ENCODE assay signal across 1 cellular context in the genomic region with DNA sequence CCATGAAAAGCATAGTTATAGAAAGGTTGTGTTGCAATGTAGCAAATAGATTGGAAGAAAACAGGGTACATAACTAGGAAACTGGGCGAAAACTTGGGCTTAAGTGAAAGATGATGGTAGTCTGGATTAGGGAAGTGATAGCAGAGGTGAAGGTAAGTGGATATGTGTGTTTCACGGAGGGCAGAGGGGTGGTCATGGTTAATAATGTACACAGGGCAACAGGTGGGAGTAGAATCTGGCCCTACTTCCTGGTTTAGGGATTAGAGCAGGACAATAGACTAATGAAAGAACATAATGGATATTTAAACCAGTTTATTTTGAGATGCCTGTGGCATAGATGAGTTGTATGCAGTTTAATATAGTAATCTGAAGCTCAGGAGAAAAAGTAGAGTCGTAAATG.
TF ChIP-seq lines count a peak whose summit lies in the region.

No MANE protein-coding gene starts in this region.

TF ChIP-seq in K562, 482 proteins besides CTCF, POLR2A, EP300 and RAD21 (continued from another document):
- TF ChIP-seq, protein P1, sequence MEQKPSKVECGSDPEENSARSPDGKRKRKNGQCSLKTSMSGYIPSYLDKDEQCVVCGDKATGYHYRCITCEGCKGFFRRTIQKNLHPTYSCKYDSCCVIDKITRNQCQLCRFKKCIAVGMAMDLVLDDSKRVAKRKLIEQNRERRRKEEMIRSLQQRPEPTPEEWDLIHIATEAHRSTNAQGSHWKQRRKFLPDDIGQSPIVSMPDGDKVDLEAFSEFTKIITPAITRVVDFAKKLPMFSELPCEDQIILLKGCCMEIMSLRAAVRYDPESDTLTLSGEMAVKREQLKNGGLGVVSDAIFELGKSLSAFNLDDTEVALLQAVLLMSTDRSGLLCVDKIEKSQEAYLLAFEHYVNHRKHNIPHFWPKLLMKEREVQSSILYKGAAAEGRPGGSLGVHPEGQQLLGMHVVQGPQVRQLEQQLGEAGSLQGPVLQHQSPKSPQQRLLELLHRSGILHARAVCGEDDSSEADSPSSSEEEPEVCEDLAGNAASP (IDR thresholded peaks at IDR 0.05) = no peak
- TF ChIP-seq TGIF2 (CRISPR knock-in tag; IDR thresholded peaks at IDR 0.05) (no peak), HDAC2 (IDR thresholded peaks at IDR 0.05) (no peak), XRCC3 (IDR thresholded peaks at IDR 0.05) (no peak), ARNT (IDR thresholded peaks at IDR 0.05) (no peak), HOXB6 (CRISPR knock-in tag; IDR thresholded peaks at IDR 0.05; ENCODE audit: borderline replicate concordance) (no peak), CHD1 (IDR thresholded peaks at IDR 0.05; ENCODE audit: low read length) (no peak), ZKSCAN3 (CRISPR knock-in tag; IDR thresholded peaks at IDR 0.05) (no peak), ZFP30 (CRISPR knock-in tag; IDR thresholded peaks at IDR 0.05; ENCODE audit: borderline replicate concordance) (no peak), ELF1 (tag; IDR thresholded peaks at IDR 0.05) (peak; percentile 29; the same call in 1 of the 2 replicates)
- TF ChIP-seq, protein P2, sequence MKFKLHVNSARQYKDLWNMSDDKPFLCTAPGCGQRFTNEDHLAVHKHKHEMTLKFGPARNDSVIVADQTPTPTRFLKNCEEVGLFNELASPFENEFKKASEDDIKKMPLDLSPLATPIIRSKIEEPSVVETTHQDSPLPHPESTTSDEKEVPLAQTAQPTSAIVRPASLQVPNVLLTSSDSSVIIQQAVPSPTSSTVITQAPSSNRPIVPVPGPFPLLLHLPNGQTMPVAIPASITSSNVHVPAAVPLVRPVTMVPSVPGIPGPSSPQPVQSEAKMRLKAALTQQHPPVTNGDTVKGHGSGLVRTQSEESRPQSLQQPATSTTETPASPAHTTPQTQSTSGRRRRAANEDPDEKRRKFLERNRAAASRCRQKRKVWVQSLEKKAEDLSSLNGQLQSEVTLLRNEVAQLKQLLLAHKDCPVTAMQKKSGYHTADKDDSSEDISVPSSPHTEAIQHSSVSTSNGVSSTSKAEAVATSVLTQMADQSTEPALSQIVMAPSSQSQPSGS (CRISPR knock-in tag; IDR thresholded peaks at IDR 0.05) = peak; percentile 67
